In genomic region chrX:103941201-103941975, GRCh38 we compare ENCODE assay signal across 8 cellular contexts. TPM values are rescaled to one million over a fixed set of nuclear protein-coding genes. Genes with fewer than 3 reads are reported as not detected.
DNase-seq lines count a peak whose midpoint lies in the region; ATAC-seq and TF ChIP-seq lines count a peak whose summit lies in the region.

No MANE protein-coding gene starts in this region.

- no peaks in the 10 kb centered on the region for H3K9me3 ChIP-seq in psoas muscle

- H3K9me3 Mint-ChIP-seq in activated naive CD8-positive, alpha-beta T cell treated with anti-CD3 and anti-CD28 coated beads for 36 hours: no peaks in the 10 kb centered on the region
- no peaks in the 10 kb centered on the region for H3K9me3 Mint-ChIP-seq in activated naive CD8-positive, alpha-beta T cell treated with anti-CD3 and anti-CD28 coated beads, Interleukin-2, amount 50 U/mL, for 24 hours
- H3K9me3 Mint-ChIP-seq in HFFc6: no peaks in the 10 kb centered on the region

- TF ChIP-seq POLR2A in erythroblast (IDR thresholded peaks at IDR 0.05; ENCODE audit: low read length): no peak

- no peak overlapping the region for H3K4me3 ChIP-seq in psoas muscle

- peaks cover 2% of the 10 kb centered on the region for H3K36me3 Mint-ChIP-seq in activated naive CD8-positive, alpha-beta T cell treated with anti-CD3 and anti-CD28 coated beads for 36 hours
- H3K36me3 Mint-ChIP-seq in activated naive CD8-positive, alpha-beta T cell treated with anti-CD3 and anti-CD28 coated beads, Interleukin-2, amount 50 U/mL, for 24 hours (ENCODE audit: low read depth): no peaks in the 10 kb centered on the region
- no peaks in the 10 kb centered on the region for H3K36me3 Mint-ChIP-seq in HFFc6 (ENCODE audit: low read depth)

- H3K4me3 Mint-ChIP-seq in activated naive CD8-positive, alpha-beta T cell treated with anti-CD3 and anti-CD28 coated beads for 36 hours: no peak overlapping the region
- H3K4me3 Mint-ChIP-seq in activated naive CD8-positive, alpha-beta T cell treated with anti-CD3 and anti-CD28 coated beads, Interleukin-2, amount 50 U/mL, for 24 hours: no peak overlapping the region
- H3K4me3 Mint-ChIP-seq in HFFc6: 0 out of 2 replicates have a peak overlapping the region, but pooled peaks have one; percentile 6

- no peaks in the 10 kb centered on the region for H3K36me3 ChIP-seq in psoas muscle (ENCODE audit: insufficient read depth in 1 of 2, low read depth in 1 of 2)

- ATAC-seq in activated naive CD8-positive, alpha-beta T cell treated with anti-CD3 and anti-CD28 coated beads, Interleukin-2, amount 50 U/mL, for 24 hours: no peak
- no peak for ATAC-seq in psoas muscle

- peak overlapping the region; percentile 6 for H3K27ac Mint-ChIP-seq in activated naive CD8-positive, alpha-beta T cell treated with anti-CD3 and anti-CD28 coated beads for 36 hours
- H3K27ac Mint-ChIP-seq in activated naive CD8-positive, alpha-beta T cell treated with anti-CD3 and anti-CD28 coated beads, Interleukin-2, amount 50 U/mL, for 24 hours: no peak overlapping the region
- peak overlapping the region; percentile 58 for H3K27ac Mint-ChIP-seq in HFFc6

- peaks cover 33% of the 10 kb centered on the region for H3K4me1 Mint-ChIP-seq in activated naive CD8-positive, alpha-beta T cell treated with anti-CD3 and anti-CD28 coated beads for 36 hours
- H3K4me1 Mint-ChIP-seq in activated naive CD8-positive, alpha-beta T cell treated with anti-CD3 and anti-CD28 coated beads, Interleukin-2, amount 50 U/mL, for 24 hours: peaks cover 43% of the 10 kb centered on the region
- H3K4me1 Mint-ChIP-seq in HFFc6 (ENCODE audit: low read depth): peaks cover 8% of the 10 kb centered on the region

- TF ChIP-seq CTCF in HFFc6 (IDR thresholded peaks at IDR 0.05): peak; percentile 71
- TF ChIP-seq CTCF in psoas muscle (IDR thresholded peaks at IDR 0.05): peak; percentile 37

- no peaks in the 10 kb centered on the region for H3K27me3 Mint-ChIP-seq in activated naive CD8-positive, alpha-beta T cell treated with anti-CD3 and anti-CD28 coated beads for 36 hours
- H3K27me3 Mint-ChIP-seq in activated naive CD8-positive, alpha-beta T cell treated with anti-CD3 and anti-CD28 coated beads, Interleukin-2, amount 50 U/mL, for 24 hours: no peaks in the 10 kb centered on the region
- peaks cover 4% of the 10 kb centered on the region; the same call in 1 of the 2 replicates for H3K27me3 Mint-ChIP-seq in HFFc6 (ENCODE audit: insufficient read depth)

- H3K4me1 ChIP-seq in psoas muscle: no peaks in the 10 kb centered on the region

- intact Hi-C loops in psoas muscle (cut with DNase I): no loop called here

- WGBS in psoas muscle, 3 donors: 23 to 40% (median 23%) methylated on average over 3 of the region's 3 CpGs

- DNase-seq in activated naive CD8-positive, alpha-beta T cell treated with anti-CD3 and anti-CD28 coated beads for 36 hours: no peak
- no peak for DNase-seq in activated naive CD8-positive, alpha-beta T cell treated with anti-CD3 and anti-CD28 coated beads, Interleukin-2, amount 50 U/mL, for 24 hours
- DNase-seq in HFFc6: peak; percentile 22
- DNase-seq in NCI-H69 (lab: John Stamatoyannopoulos, UW): peak; percentile 38
- peak; percentile 35 to 58 for DNase-seq in erythroblast (lab: John Stamatoyannopoulos, UW)
- no peak for DNase-seq in psoas muscle
- DNase-seq in stimulated activated CD4-positive, alpha-beta T cell treated with anti-CD3 and anti-CD28 coated beads, Interleukin-12 subunit alpha, Interleukin-12 subunit beta, amount 100 ng/mL, for 4 hours: no peak
- DNase-seq in SHP77 treated with DMSO at 0.1 percent for 48 hours (lab: John Stamatoyannopoulos, UW): no peak

- H3K27ac ChIP-seq in psoas muscle: no peak overlapping the region

- H3K27me3 ChIP-seq in psoas muscle (ENCODE audit: insufficient read depth in 3 of 3, low read length in 2 of 3): peaks cover 0 to 15% (median 0%) of the 10 kb centered on the region in 3 donors

RNA-seq across cellular contexts. Expression of gene TMSB15B, which starts 21.0 kb away (rescaled TPM):
- 1 to 10 TPM; 7.3 to 8.0 TPM for total RNA-seq in activated naive CD8-positive, alpha-beta T cell treated with anti-CD3 and anti-CD28 coated beads for 36 hours
- total RNA-seq in HFFc6 (2021; fragmentation: NEBNext Ultra II Directional; extraction: Animal tissue kit (Norgen Biotek cat#: 25700)): 1 to 10 TPM; 2.7 to 5.3 (median 5.0) TPM
- total RNA-seq in psoas muscle: 1 to 10 TPM in 1 of 4 donors, under 1 TPM in 1, not detected in 2; 0.26 to 1.0 TPM
- under 1 TPM; 0.19 to 0.53 (median 0.46) TPM for polyA plus RNA-seq in psoas muscle

Comparison
In these comparisons a context has a peak if more than half of its experiments do, and no peak if none do; other contexts are left out.
1. DNase-seq: peak in HFFc6 (single experiment), NCI-H69 (single experiment) and erythroblast (2 of 2); none in activated naive CD8-positive, alpha-beta T cell treated with anti-CD3 and anti-CD28 coated beads for 36 hours (single experiment), activated naive CD8-positive, alpha-beta T cell treated with anti-CD3 and anti-CD28 coated beads, Interleukin-2, amount 50 U/mL, for 24 hours (single experiment), psoas muscle (0 of 2), stimulated activated CD4-positive, alpha-beta T cell treated with anti-CD3 and anti-CD28 coated beads, Interleukin-12 subunit alpha, Interleukin-12 subunit beta, amount 100 ng/mL, for 4 hours (single experiment) and SHP77 treated with DMSO at 0.1 percent for 48 hours (single experiment).